In the genomic region with DNA sequence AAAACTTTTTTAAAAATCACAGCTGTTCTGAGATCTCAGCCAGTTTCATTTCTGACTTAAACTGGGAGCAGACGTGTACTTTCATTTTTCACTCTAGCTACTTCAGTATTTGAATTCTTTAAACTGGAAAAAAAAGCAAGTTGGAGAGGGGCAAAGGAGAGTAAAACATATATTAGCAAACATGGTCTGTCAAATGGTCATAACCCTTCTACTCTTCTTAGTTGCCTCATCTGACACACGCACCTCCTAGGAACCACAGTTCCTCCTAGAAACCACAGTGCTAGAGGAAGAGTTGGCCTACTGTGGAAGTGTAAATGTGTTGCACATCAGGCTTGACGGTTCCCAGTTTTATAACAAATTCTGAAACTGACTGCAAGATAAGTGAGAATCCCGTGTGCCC, we compare ENCODE assay signal across 10 cellular contexts. TPM values are rescaled to one million over a fixed set of nuclear protein-coding genes. Genes with fewer than 3 reads are reported as not detected.
DNase-seq lines count a peak whose midpoint lies in the region; ATAC-seq and TF ChIP-seq lines count a peak whose summit lies in the region.
"Had no signal": no experiment of that assay in that cellular context is flagged by ENCODE, and none has a peak within 500 bp of the region (broad histone marks: within the 10 kb centered on the region; RNA-seq: fewer than 3 reads in every experiment).

No MANE protein-coding gene starts in this region.

- no peaks in the 10 kb centered on the region for H3K27me3 Mint-ChIP-seq in activated CD8-positive, alpha-beta T cell treated with anti-CD3 and anti-CD28 coated beads for 36 hours

- DNase-seq in right cardiac atrium (no peak), heart left ventricle (no peak), MV-4-11 (lab: John Stamatoyannopoulos, UW) (peak; percentile 83), left ventricle myocardium superior (no peak), COLO829 (ENCODE audit: low spot score) (no peak), prostate gland (ENCODE audit: low spot score) (no peak)
- DNase-seq in activated CD8-positive, alpha-beta T cell treated with anti-CD3 and anti-CD28 coated beads for 36 hours: no peak
- DNase-seq: BE2C had no signal

- H3K27ac ChIP-seq in right cardiac atrium (ENCODE audit: low read length) (no peak overlapping the region), heart left ventricle (peak overlapping the region in 1 of 12 donors; percentile 64), prostate gland (no peak overlapping the region)

- H3K27me3 ChIP-seq in right cardiac atrium (ENCODE audit: control insufficient read depth, insufficient read depth) (no peaks in the 10 kb centered on the region), heart left ventricle (no peaks in the 10 kb centered on the region), prostate gland (replicated peaks; ENCODE audit: insufficient read depth) (no peaks in the 10 kb centered on the region)
- H3K27me3 ChIP-seq: BE2C had no signal

- H3K4me1 ChIP-seq in right cardiac atrium (ENCODE audit: control insufficient read depth, insufficient read depth, low read length) (no peaks in the 10 kb centered on the region), heart left ventricle (peaks cover 0 to 17% (median 0%) of the 10 kb centered on the region in 12 donors), prostate gland (replicated peaks) (no peaks in the 10 kb centered on the region)

- peaks cover 0 to 100% (median 98%) of the 10 kb centered on the region in 9 donors for H3K36me3 ChIP-seq in heart left ventricle
- H3K36me3 ChIP-seq in prostate gland: peaks cover 0 to 2% of the 10 kb centered on the region in 2 donors

- TF ChIP-seq CTCF in heart left ventricle (IDR thresholded peaks at IDR 0.05) (no peak), prostate gland (IDR thresholded peaks at IDR 0.05) (no peak)
- no peak for TF ChIP-seq CTCF in activated CD8-positive, alpha-beta T cell treated with anti-CD3 and anti-CD28 coated beads for 36 hours (IDR thresholded peaks at IDR 0.05)

- H3K4me1 Mint-ChIP-seq in activated CD8-positive, alpha-beta T cell treated with anti-CD3 and anti-CD28 coated beads for 36 hours (ENCODE audit: low read depth): peaks cover 18% of the 10 kb centered on the region

- intact Hi-C loops in right cardiac atrium (cut with DNase I) (no loop called here), heart left ventricle (cut with DNase I) (no loop called here), left ventricle myocardium superior (cut with micrococcal nuclease) (no loop called here), prostate gland (cut with DNase I) (no loop called here)
- intact Hi-C loops in activated CD8-positive, alpha-beta T cell treated with anti-CD3 and anti-CD28 coated beads for 36 hours (cut with micrococcal nuclease): no loop called here

- TF ChIP-seq POLR2A in heart left ventricle (IDR thresholded peaks at IDR 0.05): no peak
- no peak for TF ChIP-seq POLR2A in prostate gland (IDR thresholded peaks at IDR 0.05)

- H3K9me3 ChIP-seq in right cardiac atrium (ENCODE audit: control insufficient read depth, low read length): no peaks in the 10 kb centered on the region
- H3K9me3 ChIP-seq in heart left ventricle: no peaks in the 10 kb centered on the region
- no peaks in the 10 kb centered on the region for H3K9me3 ChIP-seq in prostate gland
- H3K9me3 ChIP-seq: BE2C had no signal

- CTCF ChIA-PET in activated CD8-positive, alpha-beta T cell treated with anti-CD3 and anti-CD28 coated beads for 36 hours (lab: Charles Lee): no interaction called here

- WGBS in right cardiac atrium: 63% methylated on average over 4 of the region's 4 CpGs
- WGBS in heart left ventricle, 4 donors: 70 to 85% (median 77%) methylated on average over 4 of the region's 4 CpGs
- WGBS in prostate gland: 70% methylated on average over 4 of the region's 4 CpGs

- H3K27ac Mint-ChIP-seq in activated CD8-positive, alpha-beta T cell treated with anti-CD3 and anti-CD28 coated beads for 36 hours: no peak overlapping the region
- H3K27ac Mint-ChIP-seq: activated T-helper 1 cell treated with anti-CD3 and anti-CD28 coated beads, Interleukin-12 subunit alpha, Interleukin-12 subunit beta, Interleukin-2, Interleukin-4 antibody, amounts not matched to agents 30 ng/mL and 10 ng/mL and 1 ng/mL, durations not matched to agents 14 hours and 24 hours and 36 hours had no signal

- POLR2A ChIA-PET in activated CD8-positive, alpha-beta T cell treated with anti-CD3 and anti-CD28 coated beads for 36 hours (lab: Charles Lee): interaction anchor here (0.6 kb wide), 1 partner anchor 906 kb away, joined by 3 read pairs; no protein-coding TSS in a partner anchor

- no peak overlapping the region for H3K4me3 Mint-ChIP-seq in activated CD8-positive, alpha-beta T cell treated with anti-CD3 and anti-CD28 coated beads for 36 hours

- H3K36me3 Mint-ChIP-seq in activated CD8-positive, alpha-beta T cell treated with anti-CD3 and anti-CD28 coated beads for 36 hours (ENCODE audit: low read depth): peaks cover 70% of the 10 kb centered on the region

- H3K9me3 Mint-ChIP-seq in activated CD8-positive, alpha-beta T cell treated with anti-CD3 and anti-CD28 coated beads for 36 hours: no peaks in the 10 kb centered on the region
- H3K9me3 Mint-ChIP-seq: activated T-helper 1 cell treated with anti-CD3 and anti-CD28 coated beads, Interleukin-12 subunit alpha, Interleukin-12 subunit beta, Interleukin-2, Interleukin-4 antibody, amounts not matched to agents 30 ng/mL and 10 ng/mL and 1 ng/mL, durations not matched to agents 14 hours and 24 hours and 36 hours had no signal

- H3K4me3 ChIP-seq in right cardiac atrium (ENCODE audit: low read length): no peak overlapping the region
- H3K4me3 ChIP-seq in heart left ventricle: no peak overlapping the region
- H3K4me3 ChIP-seq in prostate gland: no peak overlapping the region

- ATAC-seq in right cardiac atrium (peak; percentile 29 to 55), heart left ventricle (no peak), HG02852 (IDR thresholded peaks at IDR 0.05; ENCODE audit: unreplicated experiment) (peak; percentile 84), left ventricle myocardium superior (no peak)
- ATAC-seq in activated CD8-positive, alpha-beta T cell treated with anti-CD3 and anti-CD28 coated beads for 36 hours: no peak

RNA-seq across cellular contexts. Expression of a gene that starts 47.2 kb away (rescaled TPM):
- 10 to 100 TPM; 61.1 to 71.2 (median 66.9) TPM for total RNA-seq in right cardiac atrium
- 43.7 TPM for polyA plus RNA-seq in right cardiac atrium
- total RNA-seq in heart left ventricle: 10 to 100 TPM; 54.2 to 83.4 (median 68.2) TPM
- 10 to 100 TPM; 22.4 to 84.3 TPM for polyA plus RNA-seq in heart left ventricle
- total RNA-seq in activated CD8-positive, alpha-beta T cell treated with anti-CD3 and anti-CD28 coated beads for 36 hours: 10 to 100 TPM; 48.0 to 48.1 TPM
- 59.9 TPM for total RNA-seq in left ventricle myocardium superior
- 100 to 1,000 TPM; 136 to 175 TPM for total RNA-seq in prostate gland

RNA-seq across cellular contexts. Expression of a gene that starts 58.0 kb away (rescaled TPM):
- total RNA-seq in right cardiac atrium: 10 to 100 TPM; 16.5 to 21.8 (median 19.3) TPM
- 18.5 TPM for polyA plus RNA-seq in right cardiac atrium
- 10 to 100 TPM; 10.8 to 32.9 (median 25.0) TPM for total RNA-seq in heart left ventricle
- polyA plus RNA-seq in heart left ventricle: 10 to 100 TPM; 14.7 TPM
- total RNA-seq in activated CD8-positive, alpha-beta T cell treated with anti-CD3 and anti-CD28 coated beads for 36 hours: 1 to 10 TPM; 9.1 to 9.6 TPM
- total RNA-seq in left ventricle myocardium superior: 24.5 TPM
- total RNA-seq in prostate gland: 10 to 100 TPM in 1 of 2 donors, 1 to 10 TPM in 1; 5.3 to 21.1 TPM

Comparison
In these comparisons a context has a peak if more than half of its experiments do, and no peak if none do; other contexts are left out.
1. ATAC-seq: peak in right cardiac atrium (2 of 2) and HG02852 (single experiment); none in heart left ventricle (0 of 4), activated CD8-positive, alpha-beta T cell treated with anti-CD3 and anti-CD28 coated beads for 36 hours (single experiment) and left ventricle myocardium superior (single experiment).